Comparison of ENCODE assay signal across 12 cellular contexts in genomic region chr14:51638071-51638944, GRCh38. TPM values are rescaled to one million over a fixed set of nuclear protein-coding genes. Genes with fewer than 3 reads are reported as not detected.
DNase-seq lines count a peak whose midpoint lies in the region; ATAC-seq and TF ChIP-seq lines count a peak whose summit lies in the region.
"Had no signal": no experiment of that assay in that cellular context is flagged by ENCODE, and none has a peak within 500 bp of the region (broad histone marks: within the 10 kb centered on the region; RNA-seq: fewer than 3 reads in every experiment).

No MANE protein-coding gene starts in this region.

- peaks cover 11% of the 10 kb centered on the region for H3K36me3 Mint-ChIP-seq in Caco-2 (ENCODE audit: insufficient read depth, unreplicated experiment)
- H3K36me3 Mint-ChIP-seq in neural progenitor cell: no peaks in the 10 kb centered on the region
- H3K36me3 Mint-ChIP-seq: CD14-positive monocyte had no signal

- H3K27me3 ChIP-seq in Caco-2 (replicated peaks; ENCODE audit: control insufficient read depth, insufficient read depth, low read length) (no peaks in the 10 kb centered on the region), MG63 (no peaks in the 10 kb centered on the region), neural progenitor cell (no peaks in the 10 kb centered on the region)

- no peaks in the 10 kb centered on the region for H3K9me3 ChIP-seq in Caco-2
- no peaks in the 10 kb centered on the region; the same call in 1 of the 2 replicates for H3K9me3 ChIP-seq in MG63
- no peaks in the 10 kb centered on the region for H3K9me3 ChIP-seq in neural progenitor cell (ENCODE audit: low read depth)

- no peak overlapping the region for H2AFZ ChIP-seq in neural progenitor cell (replicated peaks)

- H3K36me3 ChIP-seq in Caco-2 (ENCODE audit: control insufficient read depth, insufficient read depth, low read length) (no peaks in the 10 kb centered on the region), MG63 (peaks cover 5% of the 10 kb centered on the region), neural progenitor cell (no peaks in the 10 kb centered on the region)

- DNase-seq in Caco-2 (peak; percentile 81 to 90), MG63 (peak; percentile 86), epithelial cell of prostate (ENCODE audit: low read depth, low spot score) (no peak), neural progenitor cell (ENCODE audit: low spot score) (peak; percentile 71), DMS79 treated with DMSO at 0.1 percent for 48 hours (lab: John Stamatoyannopoulos, UW) (no peak), SKM-1 treated with dmso at 0.1 percent for 144 hours (lab: John Stamatoyannopoulos, UW; ENCODE audit: unreplicated experiment) (no peak)
- DNase-seq: activated T-cell treated with anti-CD3 and anti-CD28 coated beads, Interleukin-2, amount 50 U/mL, for 4 hours had no signal

- H3K4me1 ChIP-seq in Caco-2 (peaks cover 42% of the 10 kb centered on the region), neural progenitor cell (peaks cover 16% of the 10 kb centered on the region)

- H3F3A ChIP-seq in neural progenitor cell (ENCODE audit: low read depth): no peaks in the 10 kb centered on the region

- H3K27ac ChIP-seq in epithelial cell of prostate (peak overlapping the region; percentile 40), neural progenitor cell (no peak overlapping the region)

- BruUV-seq in Caco-2 (replicated peaks; lab: Mats Ljungman, UMichigan): no TSS peak

- H3K9me3 Mint-ChIP-seq in Caco-2 (ENCODE audit: unreplicated experiment): no peaks in the 10 kb centered on the region
- H3K9me3 Mint-ChIP-seq in neural progenitor cell: no peaks in the 10 kb centered on the region
- H3K9me3 Mint-ChIP-seq: activated T-cell treated with anti-CD3 and anti-CD28 coated beads, Interleukin-2, amount 50 U/mL, for 4 hours; dendritic cell treated with granulocyte-macrophage colony-stimulating factor and Interleukin-4, amounts not matched to agents 40 ng/mL and 50 ng/mL, for 4 days had no signal

- ATAC-seq in GM21619 (IDR thresholded peaks at IDR 0.05; ENCODE audit: unreplicated experiment) (no peak), GM18909 (IDR thresholded peaks at IDR 0.05; ENCODE audit: poor library complexity, unreplicated experiment) (no peak)
- ATAC-seq: activated T-cell treated with anti-CD3 and anti-CD28 coated beads, Interleukin-2, amount 50 U/mL, for 4 hours; GM12878 had no signal

- H3K4me1 Mint-ChIP-seq in Caco-2 (ENCODE audit: low read depth, unreplicated experiment) (peaks cover 18% of the 10 kb centered on the region), neural progenitor cell (peaks cover 13% of the 10 kb centered on the region)
- H3K4me1 Mint-ChIP-seq: CD14-positive monocyte had no signal

- no peaks in the 10 kb centered on the region for H3K27me3 Mint-ChIP-seq in Caco-2 (ENCODE audit: insufficient read depth, unreplicated experiment)
- H3K27me3 Mint-ChIP-seq in neural progenitor cell (ENCODE audit: insufficient read depth, low read depth): peaks cover under 1% of the 10 kb centered on the region

- H3K9ac ChIP-seq in neural progenitor cell: no peak overlapping the region

- peak overlapping the region; percentile 75 for H3K27ac Mint-ChIP-seq in Caco-2 (ENCODE audit: unreplicated experiment)
- no peak overlapping the region for H3K27ac Mint-ChIP-seq in neural progenitor cell
- H3K27ac Mint-ChIP-seq: CD14-positive monocyte; dendritic cell treated with granulocyte-macrophage colony-stimulating factor and Interleukin-4, amounts not matched to agents 40 ng/mL and 50 ng/mL, for 4 days had no signal

- no peak overlapping the region for H3K4me3 ChIP-seq in Caco-2 (ENCODE audit: low read depth, low read length)
- H3K4me3 ChIP-seq in MG63: no peak overlapping the region
- no peak overlapping the region for H3K4me3 ChIP-seq in neural progenitor cell
- H3K4me3 ChIP-seq: GM12878 had no signal

- peak overlapping the region; percentile 12 for H3K4me2 ChIP-seq in neural progenitor cell

- no peaks in the 10 kb centered on the region for H3K79me2 ChIP-seq in neural progenitor cell (ENCODE audit: low read depth)

- H3K4me3 Mint-ChIP-seq in Caco-2 (ENCODE audit: unreplicated experiment): peak overlapping the region; percentile 23
- H3K4me3 Mint-ChIP-seq in neural progenitor cell: no peak overlapping the region
- H3K4me3 Mint-ChIP-seq: activated T-cell treated with anti-CD3 and anti-CD28 coated beads, Interleukin-2, amount 50 U/mL, for 4 hours; CD14-positive monocyte; dendritic cell treated with granulocyte-macrophage colony-stimulating factor and Interleukin-4, amounts not matched to agents 40 ng/mL and 50 ng/mL, for 4 days had no signal

- TF ChIP-seq CTCF in Caco-2 (IDR thresholded peaks at IDR 0.05; ENCODE audit: insufficient read depth in 1 of 2, low read depth in 1 of 2, low read length in 1 of 2, severe bottlenecking in 1 of 2, unreplicated experiment in 1 of 2): no peak
- TF ChIP-seq CTCF in neural progenitor cell (IDR thresholded peaks at IDR 0.05): no peak

- CTCF ChIA-PET in Caco-2 (lab: Charles Lee): interaction anchor here (0.7 to 1.0 kb wide), 3 partner anchors 12 to 95 kb away, joined by 3 to 9 read pairs (median 4); partner anchors contain the start of gene FRMD6

- POLR2A ChIA-PET in Caco-2 (lab: Charles Lee): interaction anchor here (0.6 kb wide), 1 partner anchor 1117 kb away, joined by 3 read pairs; no protein-coding TSS in a partner anchor

- intact Hi-C loops in Caco-2 (cut with micrococcal nuclease; ENCODE audit: unreplicated experiment): loop anchor here (1.0 to 5.0 kb wide), 3 partner anchors 8 to 56 kb away; partner anchors contain the start of gene FRMD6

- no peaks in the 10 kb centered on the region for H4K20me1 ChIP-seq in neural progenitor cell (ENCODE audit: low read depth)

RNA-seq across cellular contexts. Expression of gene FRMD6, which starts 13.4 kb away (rescaled TPM):
- total RNA-seq in Caco-2 (2022) (35.7 and 42.2 TPM in 2 replicates), neural progenitor cell (ENCODE audit: low replicate concordance) (20.6 and 24.4 TPM in 2 replicates)
- 44.6 and 51.4 TPM in 2 replicates for total RNA-seq in MG63 (2014; rRNA removed; shearing (Covaris generic); ENCODE audit: low replicate concordance)

Comparison
In these comparisons a context has a peak if more than half of its experiments do, and no peak if none do; other contexts are left out.
1. DNase-seq: peak in Caco-2 (2 of 2), MG63 (single experiment) and neural progenitor cell (single experiment); none in epithelial cell of prostate (single experiment), DMS79 treated with DMSO at 0.1 percent for 48 hours (single experiment) and SKM-1 treated with dmso at 0.1 percent for 144 hours (single experiment).